In the genomic region with DNA sequence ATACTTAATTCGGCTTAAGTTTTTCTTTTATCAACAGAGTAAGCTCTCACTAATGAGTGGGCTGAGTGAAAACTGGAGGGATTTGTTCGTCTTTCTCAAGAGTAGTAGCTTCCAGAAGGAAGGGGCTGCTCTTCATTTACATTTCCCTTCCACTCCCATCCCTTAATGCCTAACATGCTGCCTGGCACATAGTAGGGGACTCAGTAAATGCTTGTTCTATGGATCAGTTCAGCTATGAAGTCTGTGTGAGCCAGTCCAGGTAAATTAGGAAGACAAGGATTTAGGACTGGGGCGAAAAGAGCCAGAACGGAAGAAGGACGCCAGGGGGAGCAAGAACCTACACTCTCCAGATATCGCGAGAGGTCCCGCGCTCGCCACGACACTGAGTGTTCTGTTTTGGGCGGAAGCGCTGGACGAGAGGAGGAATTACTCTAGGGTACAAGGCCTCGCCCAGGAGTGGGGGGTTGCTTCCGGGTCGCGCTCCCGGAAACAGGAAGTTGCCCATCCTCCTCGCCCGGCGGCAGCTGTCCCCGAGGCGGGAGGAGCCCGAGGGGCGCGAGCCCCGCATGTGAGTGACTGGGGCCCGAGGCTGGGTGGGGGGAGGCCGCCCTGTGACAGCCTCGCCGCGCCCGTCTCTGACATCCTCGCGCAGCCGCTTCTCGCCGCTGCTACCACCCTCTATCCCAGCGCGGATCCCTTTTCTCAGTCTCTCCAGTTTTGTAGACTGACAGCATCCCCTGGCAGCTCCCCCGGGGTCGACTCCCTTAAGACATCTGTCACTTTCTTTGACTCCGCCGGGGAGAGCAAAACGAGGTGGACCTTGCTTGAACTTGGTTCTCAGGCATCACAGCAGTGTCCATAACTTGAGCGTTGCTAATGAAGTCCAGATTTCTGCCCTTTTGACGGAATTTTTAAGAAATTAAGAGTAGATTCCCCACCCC, we compare ENCODE assay signal across 8 cellular contexts. TPM values are rescaled to one million over a fixed set of nuclear protein-coding genes. Genes with fewer than 3 reads are reported as not detected.
DNase-seq lines count a peak whose midpoint lies in the region; ATAC-seq and TF ChIP-seq lines count a peak whose summit lies in the region.

A gene with protein sequence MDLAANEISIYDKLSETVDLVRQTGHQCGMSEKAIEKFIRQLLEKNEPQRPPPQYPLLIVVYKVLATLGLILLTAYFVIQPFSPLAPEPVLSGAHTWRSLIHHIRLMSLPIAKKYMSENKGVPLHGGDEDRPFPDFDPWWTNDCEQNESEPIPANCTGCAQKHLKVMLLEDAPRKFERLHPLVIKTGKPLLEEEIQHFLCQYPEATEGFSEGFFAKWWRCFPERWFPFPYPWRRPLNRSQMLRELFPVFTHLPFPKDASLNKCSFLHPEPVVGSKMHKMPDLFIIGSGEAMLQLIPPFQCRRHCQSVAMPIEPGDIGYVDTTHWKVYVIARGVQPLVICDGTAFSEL (plus strand): TSS at position 492 of the 941 bp plus-strand sequence. CDS start 13,493 bp downstream, outside the sequence.

- H3K36me3 ChIP-seq in DND-41 (ENCODE audit: insufficient read depth, low read length) (no peaks in the 10 kb centered on the region), mucosa of stomach (ENCODE audit: control insufficient read depth, insufficient read depth, low read length) (no peaks in the 10 kb centered on the region)

- H3K27ac ChIP-seq in DND-41 (ENCODE audit: low read length) = peak within 1 kb of the TSS; percentile 97

- peaks cover 18% of the 10 kb centered on the region for H3K36me3 Mint-ChIP-seq in activated T-cell treated with anti-CD3 and anti-CD28 coated beads, Interleukin-2, amount 50 U/mL, for 24 hours (ENCODE audit: low read depth)

- H3K4me1 ChIP-seq in DND-41 (ENCODE audit: insufficient read depth, low read length) = peaks cover 41% of the 10 kb centered on the region
- H3K4me1 ChIP-seq in mucosa of stomach (ENCODE audit: control insufficient read depth, insufficient read depth, low read length) = peaks cover 6% of the 10 kb centered on the region

- H3K4me3 ChIP-seq in DND-41 (ENCODE audit: low read depth in 1 of 2, low read length in 2 of 2) = peak within 1 kb of the TSS; percentile 73 to 79
- H3K4me3 ChIP-seq in mucosa of stomach (ENCODE audit: low read length) = peak within 1 kb of the TSS; percentile 66

- peaks cover 45% of the 10 kb centered on the region for H3K4me1 Mint-ChIP-seq in activated T-cell treated with anti-CD3 and anti-CD28 coated beads, Interleukin-2, amount 50 U/mL, for 24 hours (ENCODE audit: low read depth)

- H3K79me2 ChIP-seq in DND-41 (ENCODE audit: insufficient read depth, low read length) = peaks cover 48% of the 10 kb centered on the region

- no peaks in the 10 kb centered on the region for H4K20me1 ChIP-seq in DND-41 (ENCODE audit: insufficient read depth, low read length)

- TF ChIP-seq POLR2A in erythroblast (IDR thresholded peaks at IDR 0.05; ENCODE audit: low read length) = peak; percentile 94

- TF ChIP-seq CTCF in DND-41 (IDR thresholded peaks at IDR 0.05; ENCODE audit: borderline replicate concordance, extremely low read depth, low read length, poor library complexity, severe bottlenecking) = peak; percentile 91

- H3K27me3 Mint-ChIP-seq in activated T-cell treated with anti-CD3 and anti-CD28 coated beads, Interleukin-2, amount 50 U/mL, for 24 hours = no peaks in the 10 kb centered on the region

- H3K9me3 Mint-ChIP-seq in activated T-cell treated with anti-CD3 and anti-CD28 coated beads, Interleukin-2, amount 50 U/mL, for 24 hours = no peaks in the 10 kb centered on the region

- H2AFZ ChIP-seq in DND-41 (ENCODE audit: low read depth, low read length) = peak within 1 kb of the TSS; percentile 99

- H3K4me3 Mint-ChIP-seq in activated T-cell treated with anti-CD3 and anti-CD28 coated beads, Interleukin-2, amount 50 U/mL, for 24 hours = peak within 1 kb of the TSS; percentile 95

- peak within 1 kb of the TSS; percentile 75 for H3K9ac ChIP-seq in DND-41 (ENCODE audit: low read depth, low read length)
- peak within 1 kb of the TSS; percentile 80 for H3K9ac ChIP-seq in mucosa of stomach (ENCODE audit: low read length)

- H3K9me3 ChIP-seq in DND-41 (ENCODE audit: insufficient read depth, low read length, severe bottlenecking) = peaks cover 3% of the 10 kb centered on the region
- no peaks in the 10 kb centered on the region for H3K9me3 ChIP-seq in mucosa of stomach (ENCODE audit: control insufficient read depth, low read length)

- H3K27ac Mint-ChIP-seq in activated T-cell treated with anti-CD3 and anti-CD28 coated beads, Interleukin-2, amount 50 U/mL, for 24 hours = peak within 1 kb of the TSS; percentile 96

- peak; percentile 99 for DNase-seq in DND-41
- DNase-seq in KG1 (lab: John Stamatoyannopoulos, UW) = peak; percentile 90
- DNase-seq in activated T-cell treated with anti-CD3 and anti-CD28 coated beads, Interleukin-2, amount 50 U/mL, for 24 hours = peak; percentile 95
- DNase-seq in erythroblast (lab: John Stamatoyannopoulos, UW) = peak; percentile 98 to 99
- DNase-seq in stimulated activated CD8-positive, alpha-beta memory T cell treated with anti-CD3 and anti-CD28 coated beads, Interleukin-7, amount 100 ng/mL, for 1 hour (ENCODE audit: low read depth in 2 of 2) = peak; percentile 92 to 94

- ATAC-seq in DND-41 (ENCODE audit: insufficient read depth, low read depth) = peak; percentile 96
- ATAC-seq in GM21723 (IDR thresholded peaks at IDR 0.05; ENCODE audit: unreplicated experiment) = peak; percentile 98

- peak within 1 kb of the TSS; percentile 67 for H3K4me2 ChIP-seq in DND-41 (ENCODE audit: insufficient read depth, low read length)

- H3K27me3 ChIP-seq in DND-41 (ENCODE audit: insufficient read depth, low read length, poor library complexity) = no peaks in the 10 kb centered on the region
- no peaks in the 10 kb centered on the region for H3K27me3 ChIP-seq in mucosa of stomach (ENCODE audit: control insufficient read depth, insufficient read depth, low read length)

TF ChIP-seq in PFSK-1, 5 proteins besides CTCF, POLR2A, EP300 and RAD21:
- TF ChIP-seq, protein P1, sequence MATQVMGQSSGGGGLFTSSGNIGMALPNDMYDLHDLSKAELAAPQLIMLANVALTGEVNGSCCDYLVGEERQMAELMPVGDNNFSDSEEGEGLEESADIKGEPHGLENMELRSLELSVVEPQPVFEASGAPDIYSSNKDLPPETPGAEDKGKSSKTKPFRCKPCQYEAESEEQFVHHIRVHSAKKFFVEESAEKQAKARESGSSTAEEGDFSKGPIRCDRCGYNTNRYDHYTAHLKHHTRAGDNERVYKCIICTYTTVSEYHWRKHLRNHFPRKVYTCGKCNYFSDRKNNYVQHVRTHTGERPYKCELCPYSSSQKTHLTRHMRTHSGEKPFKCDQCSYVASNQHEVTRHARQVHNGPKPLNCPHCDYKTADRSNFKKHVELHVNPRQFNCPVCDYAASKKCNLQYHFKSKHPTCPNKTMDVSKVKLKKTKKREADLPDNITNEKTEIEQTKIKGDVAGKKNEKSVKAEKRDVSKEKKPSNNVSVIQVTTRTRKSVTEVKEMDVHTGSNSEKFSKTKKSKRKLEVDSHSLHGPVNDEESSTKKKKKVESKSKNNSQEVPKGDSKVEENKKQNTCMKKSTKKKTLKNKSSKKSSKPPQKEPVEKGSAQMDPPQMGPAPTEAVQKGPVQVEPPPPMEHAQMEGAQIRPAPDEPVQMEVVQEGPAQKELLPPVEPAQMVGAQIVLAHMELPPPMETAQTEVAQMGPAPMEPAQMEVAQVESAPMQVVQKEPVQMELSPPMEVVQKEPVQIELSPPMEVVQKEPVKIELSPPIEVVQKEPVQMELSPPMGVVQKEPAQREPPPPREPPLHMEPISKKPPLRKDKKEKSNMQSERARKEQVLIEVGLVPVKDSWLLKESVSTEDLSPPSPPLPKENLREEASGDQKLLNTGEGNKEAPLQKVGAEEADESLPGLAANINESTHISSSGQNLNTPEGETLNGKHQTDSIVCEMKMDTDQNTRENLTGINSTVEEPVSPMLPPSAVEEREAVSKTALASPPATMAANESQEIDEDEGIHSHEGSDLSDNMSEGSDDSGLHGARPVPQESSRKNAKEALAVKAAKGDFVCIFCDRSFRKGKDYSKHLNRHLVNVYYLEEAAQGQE (IDR thresholded peaks at IDR 0.05; ENCODE audit: insufficient read depth in 1 of 2, low read depth in 2 of 2, low read length in 2 of 2) = peak; percentile 35 to 39; a peak in 1 of 4 replicates
- TF ChIP-seq TAF1 (IDR thresholded peaks at IDR 0.05; ENCODE audit: borderline replicate concordance, insufficient read depth, low read length) (peak; percentile 64; the same call in 1 of the 2 replicates), SIN3A (IDR thresholded peaks at IDR 0.05; ENCODE audit: borderline replicate concordance, insufficient read depth, low read length) (peak; percentile 72; the same call in 1 of the 2 replicates), FOXP2 (optimal IDR thresholded peaks at IDR 0.05; ENCODE audit: borderline replicate concordance, extremely low read depth, extremely low read length, insufficient read depth) (peak; percentile 78), POLR2AphosphoS5 (IDR thresholded peaks at IDR 0.05; ENCODE audit: low read depth, low read length) (peak; percentile 92)

RNA-seq across cellular contexts. Expression of the gene that starts here (rescaled TPM):
- 19.8 TPM for polyA plus RNA-seq in PFSK-1 (2012; ENCODE audit: insufficient read length, low read depth)

Comparison
In these comparisons a context has a peak if more than half of its experiments do, and no peak if none do; other contexts are left out.
1. Peak in every context shown above with its lines: DNase-seq, ATAC-seq, H3K4me3 ChIP-seq and H3K27ac ChIP-seq.